8 cellular contexts compared by ENCODE assay signal in genomic region chrX:154428176-154429171, GRCh38. TPM values are rescaled to one million over a fixed set of nuclear protein-coding genes. Genes with fewer than 3 reads are reported as not detected.
DNase-seq lines count a peak whose midpoint lies in the region; ATAC-seq and TF ChIP-seq lines count a peak whose summit lies in the region.

ATP6AP1 (plus strand) TSS chrX:154428677; CDS start chrX:154428693, 16 bp downstream.

- H3K4me3 Mint-ChIP-seq in activated naive CD8-positive, alpha-beta T cell treated with anti-CD3 and anti-CD28 coated beads for 36 hours: peak within 1 kb of the TSS; percentile 79

- TF ChIP-seq POLR2A in ovary (IDR thresholded peaks at IDR 0.05) (peak; percentile 44), thyroid gland (IDR thresholded peaks at IDR 0.05) (peak in 1 of 2 donors; percentile 82)

- WGBS in ovary, 3 donors: 39 to 40% (median 40%) methylated on average over 80 to 87 of the region's 87 CpGs
- WGBS in thyroid gland, 2 donors: 22 to 26% methylated on average over 30 to 31 of the region's 87 CpGs

- ATAC-seq in HG02571 (IDR thresholded peaks at IDR 0.05; ENCODE audit: unreplicated experiment): peak; percentile 96

- H3K9me3 Mint-ChIP-seq in activated naive CD8-positive, alpha-beta T cell treated with anti-CD3 and anti-CD28 coated beads for 36 hours: no peaks in the 10 kb centered on the region

- TF ChIP-seq EP300 in ovary (IDR thresholded peaks at IDR 0.05): no peak

- H3K9me3 ChIP-seq in ovary (no peaks in the 10 kb centered on the region), thyroid gland (no peaks in the 10 kb centered on the region)

- no peaks in the 10 kb centered on the region for H3K36me3 Mint-ChIP-seq in activated naive CD8-positive, alpha-beta T cell treated with anti-CD3 and anti-CD28 coated beads for 36 hours

- no peaks in the 10 kb centered on the region for H3K36me3 ChIP-seq in ovary
- H3K36me3 ChIP-seq in thyroid gland: peaks cover 0 to 2% of the 10 kb centered on the region in 2 donors

- H3K27me3 ChIP-seq in ovary: no peaks in the 10 kb centered on the region
- H3K27me3 ChIP-seq in thyroid gland: no peaks in the 10 kb centered on the region

- H3K4me3 ChIP-seq in GM08714 (ENCODE audit: low read length) (peak within 1 kb of the TSS; percentile 65; the same call in 1 of the 2 replicates), ovary (peak within 1 kb of the TSS; percentile 51), thyroid gland (replicated peaks in 1 of 3) (peak within 1 kb of the TSS in 2 of 3 donors; percentile 33 to 52)

- H3K27me3 Mint-ChIP-seq in activated naive CD8-positive, alpha-beta T cell treated with anti-CD3 and anti-CD28 coated beads for 36 hours: no peaks in the 10 kb centered on the region

- H3K27ac ChIP-seq in ovary: peak within 1 kb of the TSS; percentile 57 to 58
- H3K27ac ChIP-seq in thyroid gland: peak within 1 kb of the TSS; percentile 55 to 74 (median 63)

- DNase-seq in NCI-H1048 (lab: John Stamatoyannopoulos, UW) (peak; percentile 65), SKM-1 treated with dmso at 0.1 percent for 144 hours (lab: John Stamatoyannopoulos, UW; ENCODE audit: unreplicated experiment) (peak; percentile 83), head of caudate nucleus (peak; percentile 83 to 96 (median 92)), ovary (peak; percentile 89 to 94 (median 92)), thyroid gland (peak; percentile 92 to 93)
- peak; percentile 91 for DNase-seq in activated naive CD8-positive, alpha-beta T cell treated with anti-CD3 and anti-CD28 coated beads for 36 hours

- H3K4me1 ChIP-seq in ovary (ENCODE audit: insufficient read depth) (no peaks in the 10 kb centered on the region), thyroid gland (peaks cover 3% of the 10 kb centered on the region in 2 donors)

- intact Hi-C loops in head of caudate nucleus (cut with DNase I): no loop called here
- intact Hi-C loops in ovary (cut with DNase I): no loop called here
- intact Hi-C loops in thyroid gland (cut with DNase I): no loop called here

- H3K4me1 Mint-ChIP-seq in activated naive CD8-positive, alpha-beta T cell treated with anti-CD3 and anti-CD28 coated beads for 36 hours: peaks cover 13% of the 10 kb centered on the region

- TF ChIP-seq CTCF in ovary (IDR thresholded peaks at IDR 0.05): no peak
- TF ChIP-seq CTCF in thyroid gland (IDR thresholded peaks at IDR 0.05): no peak

- H3K27ac Mint-ChIP-seq in activated naive CD8-positive, alpha-beta T cell treated with anti-CD3 and anti-CD28 coated beads for 36 hours: peak within 1 kb of the TSS; percentile 42

RNA-seq across cellular contexts. Expression of gene ATP6AP1, which starts in this region (rescaled TPM):
- 10 to 100 TPM; 25.1 to 25.3 TPM for total RNA-seq in activated naive CD8-positive, alpha-beta T cell treated with anti-CD3 and anti-CD28 coated beads for 36 hours
- total RNA-seq in ovary (10 to 100 TPM; 29.6 to 75.9 (median 58.1) TPM), thyroid gland (100 to 1,000 TPM in 1 of 4 donors, 10 to 100 TPM in 3; 69.0 to 172 (median 84.4) TPM)
- polyA plus RNA-seq in ovary: 10 to 100 TPM; 75.2 to 77.8 TPM

Comparison
In these comparisons a context has a peak if more than half of its experiments do, and no peak if none do; other contexts are left out.
1. Peak in every context shown above with its lines: DNase-seq, ATAC-seq, H3K4me3 ChIP-seq and H3K27ac ChIP-seq.